Comparison of ENCODE assay signal across 8 cellular contexts in the genomic region with DNA sequence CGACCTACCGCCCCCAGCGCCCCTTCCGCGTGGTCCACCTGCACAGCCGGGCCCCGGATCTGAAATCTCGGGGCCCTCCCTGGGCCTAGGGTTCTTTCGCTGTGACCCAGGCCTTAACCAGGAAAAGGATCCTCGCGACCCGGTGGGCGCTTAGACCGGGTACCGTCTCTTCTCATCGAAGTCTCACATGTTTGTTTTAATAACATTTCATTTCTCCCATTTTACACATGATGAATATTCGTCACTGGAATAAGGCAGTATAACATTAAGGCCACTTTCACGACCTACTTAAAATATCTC. TPM values are rescaled to one million over a fixed set of nuclear protein-coding genes. Genes with fewer than 3 reads are reported as not detected.
DNase-seq lines count a peak whose midpoint lies in the region; ATAC-seq, FAIRE-seq and TF ChIP-seq lines count a peak whose summit lies in the region.

No MANE protein-coding gene starts in this region.

- H3K27me3 Mint-ChIP-seq in activated naive CD4-positive, alpha-beta T cell treated with anti-CD3 and anti-CD28 coated beads for 36 hours (ENCODE audit: low read depth) = no peaks in the 10 kb centered on the region

- H3K36me3 Mint-ChIP-seq in activated naive CD4-positive, alpha-beta T cell treated with anti-CD3 and anti-CD28 coated beads for 36 hours (ENCODE audit: low read depth) = peaks cover 24% of the 10 kb centered on the region

- no peak for TF ChIP-seq CTCF in adrenal gland (IDR thresholded peaks at IDR 0.05)
- TF ChIP-seq CTCF in lower leg skin (IDR thresholded peaks at IDR 0.05) = no peak
- no peak for TF ChIP-seq CTCF in upper lobe of left lung (IDR thresholded peaks at IDR 0.05)

- no peak for FAIRE-seq in RCC 7860 (lab: Jason Lieb, UNC)

- H3K4me3 Mint-ChIP-seq in activated naive CD4-positive, alpha-beta T cell treated with anti-CD3 and anti-CD28 coated beads for 36 hours = peak overlapping the region; percentile 96

- ATAC-seq in upper lobe of left lung (ENCODE audit: low FRiP score in 2 of 2) (no peak), HG02870 (IDR thresholded peaks at IDR 0.05; ENCODE audit: unreplicated experiment) (no peak)

- H3K4me1 Mint-ChIP-seq in activated naive CD4-positive, alpha-beta T cell treated with anti-CD3 and anti-CD28 coated beads for 36 hours (ENCODE audit: low read depth) = peaks cover 26% of the 10 kb centered on the region

- peak overlapping the region; percentile 68 for H3K27ac Mint-ChIP-seq in activated naive CD4-positive, alpha-beta T cell treated with anti-CD3 and anti-CD28 coated beads for 36 hours

- DNase-seq in activated naive CD4-positive, alpha-beta T cell treated with anti-CD3 and anti-CD28 coated beads for 36 hours = no peak
- no peak for DNase-seq in activated naive CD4-positive, alpha-beta T cell treated with Interleukin-2 at 50 U/mL for 16 hours
- DNase-seq in adrenal gland (no peak), lower leg skin (ENCODE audit: low spot score in 2 of 2) (no peak), upper lobe of left lung (no peak), NCI-H446 treated with DMSO at 0.1 percent for 48 hours (lab: John Stamatoyannopoulos, UW) (no peak), RCC 7860 (ENCODE audit: low spot score) (no peak)

- intact Hi-C loops in activated naive CD4-positive, alpha-beta T cell treated with anti-CD3 and anti-CD28 coated beads for 36 hours (cut with micrococcal nuclease) = loop anchor here (1.0 kb wide), 1 partner anchor 100 kb away; the partner anchor contains the start of gene ARIH2
- intact Hi-C loops in adrenal gland (cut with DNase I) (no loop called here), lower leg skin (cut with DNase I; ENCODE audit: low total_unique reads) (no loop called here)

- H3K4me3 ChIP-seq in adrenal gland (peak overlapping the region; percentile 17 to 93 (median 64)), lower leg skin (ENCODE audit: low read depth, poor library complexity, severe bottlenecking) (peak overlapping the region; percentile 50), upper lobe of left lung (peak overlapping the region; percentile 63 to 97 (median 88))

- H3K4me1 ChIP-seq in adrenal gland (replicated peaks in 1 of 2) = peaks cover 22 to 44% of the 10 kb centered on the region in 2 donors
- peaks cover 38 to 50% (median 43%) of the 10 kb centered on the region in 4 donors for H3K4me1 ChIP-seq in upper lobe of left lung

- TF ChIP-seq EP300 in upper lobe of left lung (IDR thresholded peaks at IDR 0.05) = no peak

- TF ChIP-seq POLR2A in adrenal gland (IDR thresholded peaks at IDR 0.05) (no peak), lower leg skin (IDR thresholded peaks at IDR 0.05) (no peak), upper lobe of left lung (IDR thresholded peaks at IDR 0.05) (no peak)

- H3K27ac ChIP-seq in adrenal gland (peak overlapping the region; percentile 7 to 79 (median 63)), upper lobe of left lung (peak overlapping the region; percentile 80 to 88 (median 82))

- H3K9me3 ChIP-seq in adrenal gland (replicated peaks in 1 of 3) = no peaks in the 10 kb centered on the region
- no peaks in the 10 kb centered on the region for H3K9me3 ChIP-seq in upper lobe of left lung

- H3K36me3 ChIP-seq in adrenal gland (replicated peaks in 1 of 2) = peaks cover 0 to 36% of the 10 kb centered on the region in 2 donors
- H3K36me3 ChIP-seq in upper lobe of left lung = peaks cover 11 to 37% (median 30%) of the 10 kb centered on the region in 4 donors

- H3K27me3 ChIP-seq in adrenal gland = no peaks in the 10 kb centered on the region
- H3K27me3 ChIP-seq in upper lobe of left lung = no peaks in the 10 kb centered on the region

- CTCF ChIA-PET in activated naive CD4-positive, alpha-beta T cell treated with anti-CD3 and anti-CD28 coated beads for 36 hours (lab: Charles Lee) = interaction anchor here (8.7 kb wide), 1 partner anchor 9 kb away, joined by 84 read pairs; the partner anchor contains the start of gene WDR6

- 2 to 4% (median 3%) methylated on average over 12 to 18 of the region's 18 CpGs for WGBS in adrenal gland, 4 donors
- 1% methylated on average over 18 of the region's 18 CpGs for WGBS in lower leg skin, 2 donors
- WGBS in upper lobe of left lung, 2 donors = 2 to 4% methylated on average over 13 to 17 of the region's 18 CpGs

- no peaks in the 10 kb centered on the region for H3K9me3 Mint-ChIP-seq in activated naive CD4-positive, alpha-beta T cell treated with anti-CD3 and anti-CD28 coated beads for 36 hours

RNA-seq across cellular contexts. Expression of gene DALRD3, which starts 0.3 kb away (rescaled TPM):
- total RNA-seq in activated naive CD4-positive, alpha-beta T cell treated with anti-CD3 and anti-CD28 coated beads for 36 hours = 10 to 100 TPM; 19.5 to 19.7 TPM
- 10 to 100 TPM; 18.4 to 87.9 (median 46.7) TPM for total RNA-seq in adrenal gland
- polyA plus RNA-seq in adrenal gland = 10 to 100 TPM; 22.8 to 65.2 (median 53.1) TPM
- total RNA-seq in lower leg skin = 10 to 100 TPM; 51.5 to 78.4 (median 62.1) TPM
- total RNA-seq in upper lobe of left lung = 10 to 100 TPM; 28.5 to 67.1 (median 35.7) TPM

RNA-seq across cellular contexts. Expression of gene NDUFAF3, which starts 3.3 kb away (rescaled TPM):
- total RNA-seq in activated naive CD4-positive, alpha-beta T cell treated with anti-CD3 and anti-CD28 coated beads for 36 hours = 100 to 1,000 TPM; 113 to 115 TPM
- total RNA-seq in adrenal gland (100 to 1,000 TPM in 7 of 8 donors, 10 to 100 TPM in 1; 87.2 to 442 (median 173) TPM), lower leg skin (10 to 100 TPM; 24.2 to 85.9 (median 65.0) TPM), upper lobe of left lung (100 to 1,000 TPM in 3 of 6 donors, 10 to 100 TPM in 3; 75.4 to 166 (median 101) TPM)
- polyA plus RNA-seq in adrenal gland = 100 to 1,000 TPM; 102 to 578 (median 269) TPM

RNA-seq across cellular contexts. Expression of gene IMPDH2, which starts 10.5 kb away (rescaled TPM):
- 100 to 1,000 TPM; 565 to 593 TPM for total RNA-seq in activated naive CD4-positive, alpha-beta T cell treated with anti-CD3 and anti-CD28 coated beads for 36 hours
- total RNA-seq in adrenal gland (100 to 1,000 TPM; 113 to 208 (median 127) TPM), lower leg skin (100 to 1,000 TPM; 205 to 275 (median 222) TPM), upper lobe of left lung (100 to 1,000 TPM in 3 of 6 donors, 10 to 100 TPM in 3; 67.1 to 142 (median 97.3) TPM)
- 100 to 1,000 TPM; 145 to 171 (median 152) TPM for polyA plus RNA-seq in adrenal gland

RNA-seq across cellular contexts. Expression of gene WDR6, which starts 11.5 kb away (rescaled TPM):
- total RNA-seq in activated naive CD4-positive, alpha-beta T cell treated with anti-CD3 and anti-CD28 coated beads for 36 hours = 100 to 1,000 TPM; 119 to 120 TPM
- total RNA-seq in adrenal gland (100 to 1,000 TPM; 106 to 431 (median 177) TPM), lower leg skin (10 to 100 TPM; 39.5 to 86.9 (median 49.8) TPM), upper lobe of left lung (100 to 1,000 TPM; 100 to 279 (median 123) TPM)
- 100 to 1,000 TPM in 2 of 3 donors, 10 to 100 TPM in 1; 86.0 to 699 (median 442) TPM for polyA plus RNA-seq in adrenal gland

RNA-seq across cellular contexts. Expression of gene P4HTM, which starts 28.6 kb away (rescaled TPM):
- total RNA-seq in activated naive CD4-positive, alpha-beta T cell treated with anti-CD3 and anti-CD28 coated beads for 36 hours = 10 to 100 TPM; 20.2 to 21.7 TPM
- total RNA-seq in adrenal gland = 100 to 1,000 TPM in 4 of 8 donors, 10 to 100 TPM in 4; 56.7 to 174 (median 102) TPM
- polyA plus RNA-seq in adrenal gland = 100 to 1,000 TPM in 2 of 3 donors, 10 to 100 TPM in 1; 26.6 to 155 (median 129) TPM
- 10 to 100 TPM; 23.4 to 41.9 (median 36.0) TPM for total RNA-seq in lower leg skin
- 100 to 1,000 TPM in 1 of 6 donors, 10 to 100 TPM in 5; 44.2 to 184 (median 69.9) TPM for total RNA-seq in upper lobe of left lung
